ENCODE assay signal across 8 cellular contexts in genomic region chr22:35539487-35539886, GRCh38. TPM values are rescaled to one million over a fixed set of nuclear protein-coding genes. Genes with fewer than 3 reads are reported as not detected.
A peak's percentile ranks its signal among the peaks of the same experiment; 100 is the strongest.
DNase-seq lines count a peak whose midpoint lies in the region; ATAC-seq and TF ChIP-seq lines count a peak whose summit lies in the region.

No MANE protein-coding gene starts in this region.

- H3K9me3 Mint-ChIP-seq in T-helper 2 cell treated with Interferon-gamma antibody and Interleukin-4, amounts not matched to agents 5 μg/mL and 100 μg/mL, for 36 hours, result no peaks in the 10 kb centered on the region
- peaks cover 7% of the 10 kb centered on the region for H3K9me3 Mint-ChIP-seq in glutamatergic neuron (ENCODE audit: unreplicated experiment)
- peaks cover 0 to 5% of the 10 kb centered on the region in 2 donors for H3K9me3 Mint-ChIP-seq in stimulated activated naive B cell treated with anti-CD40 and anti-IgM and Interleukin-4, amounts not matched to agents 10 μg/mL and 1 μg/mL and 100 μg/mL, for 72 hours

- no peaks in the 10 kb centered on the region for H3K36me3 Mint-ChIP-seq in T-helper 2 cell treated with Interferon-gamma antibody and Interleukin-4, amounts not matched to agents 5 μg/mL and 100 μg/mL, for 36 hours (ENCODE audit: low read depth)
- no peaks in the 10 kb centered on the region for H3K36me3 Mint-ChIP-seq in glutamatergic neuron (ENCODE audit: unreplicated experiment)
- peaks cover 0 to 4% of the 10 kb centered on the region in 2 donors for H3K36me3 Mint-ChIP-seq in stimulated activated naive B cell treated with anti-CD40 and anti-IgM and Interleukin-4, amounts not matched to agents 10 μg/mL and 1 μg/mL and 100 μg/mL, for 72 hours

- H3K27ac Mint-ChIP-seq in T-helper 2 cell treated with Interferon-gamma antibody and Interleukin-4, amounts not matched to agents 5 μg/mL and 100 μg/mL, for 36 hours, result no peak overlapping the region
- H3K27ac Mint-ChIP-seq in glutamatergic neuron (ENCODE audit: unreplicated experiment), result no peak overlapping the region
- no peak overlapping the region for H3K27ac Mint-ChIP-seq in stimulated activated naive B cell treated with anti-CD40 and anti-IgM and Interleukin-4, amounts not matched to agents 10 μg/mL and 1 μg/mL and 100 μg/mL, for 72 hours

- peak overlapping the region; percentile 46 for H3K4me3 Mint-ChIP-seq in T-helper 2 cell treated with Interferon-gamma antibody and Interleukin-4, amounts not matched to agents 5 μg/mL and 100 μg/mL, for 36 hours
- H3K4me3 Mint-ChIP-seq in glutamatergic neuron (ENCODE audit: unreplicated experiment), result peak overlapping the region; percentile 70
- peak overlapping the region; percentile 37 to 79 for H3K4me3 Mint-ChIP-seq in stimulated activated naive B cell treated with anti-CD40 and anti-IgM and Interleukin-4, amounts not matched to agents 10 μg/mL and 1 μg/mL and 100 μg/mL, for 72 hours

- no peak for ATAC-seq in stimulated activated naive B cell treated with anti-CD40 and anti-IgM and Interleukin-4, amounts not matched to agents 10 μg/mL and 1 μg/mL and 100 μg/mL, for 72 hours (replicated peaks)
- ATAC-seq in HG02571 (IDR thresholded peaks at IDR 0.05; ENCODE audit: unreplicated experiment), result no peak

- no peak for DNase-seq in T-helper 2 cell treated with Interferon-gamma antibody and Interleukin-4, amounts not matched to agents 5 μg/mL and 100 μg/mL, for 36 hours (ENCODE audit: low spot score)
- DNase-seq in T-helper 2 cell (no peak), SK-N-MC (ENCODE audit: low read depth, low spot score) (no peak), glutamatergic neuron (no peak), SHP77 treated with DMSO at 0.1 percent for 48 hours (lab: John Stamatoyannopoulos, UW) (no peak), NCI-H1930 (lab: John Stamatoyannopoulos, UW) (no peak)
- DNase-seq in stimulated activated naive B cell treated with anti-CD40 and anti-IgM and Interleukin-4, amounts not matched to agents 10 μg/mL and 1 μg/mL and 100 μg/mL, for 72 hours, result no peak

- H3K4me1 Mint-ChIP-seq in T-helper 2 cell treated with Interferon-gamma antibody and Interleukin-4, amounts not matched to agents 5 μg/mL and 100 μg/mL, for 36 hours (ENCODE audit: low read depth), result no peaks in the 10 kb centered on the region
- no peaks in the 10 kb centered on the region for H3K4me1 Mint-ChIP-seq in glutamatergic neuron (ENCODE audit: low read depth, unreplicated experiment)
- H3K4me1 Mint-ChIP-seq in stimulated activated naive B cell treated with anti-CD40 and anti-IgM and Interleukin-4, amounts not matched to agents 10 μg/mL and 1 μg/mL and 100 μg/mL, for 72 hours, result peaks cover 10 to 26% of the 10 kb centered on the region in 2 donors

- no peaks in the 10 kb centered on the region for H3K36me3 ChIP-seq in SK-N-MC (ENCODE audit: insufficient read depth, low read length)

- H3K9me3 ChIP-seq in SK-N-MC (ENCODE audit: low read depth, low read length), result no peaks in the 10 kb centered on the region

- peaks cover 50% of the 10 kb centered on the region for H3K27me3 Mint-ChIP-seq in T-helper 2 cell treated with Interferon-gamma antibody and Interleukin-4, amounts not matched to agents 5 μg/mL and 100 μg/mL, for 36 hours (ENCODE audit: low read depth)
- H3K27me3 Mint-ChIP-seq in glutamatergic neuron (ENCODE audit: unreplicated experiment), result peaks cover 12% of the 10 kb centered on the region
- peaks cover 51% of the 10 kb centered on the region in 2 donors for H3K27me3 Mint-ChIP-seq in stimulated activated naive B cell treated with anti-CD40 and anti-IgM and Interleukin-4, amounts not matched to agents 10 μg/mL and 1 μg/mL and 100 μg/mL, for 72 hours

- no peak overlapping the region for H3K9ac ChIP-seq in SK-N-MC (ENCODE audit: insufficient read length)

- no peak overlapping the region for H3K27ac ChIP-seq in SK-N-MC

- peak overlapping the region; percentile 73; the same call in 1 of the 2 replicates for H3K4me3 ChIP-seq in SK-N-MC

- no peak for TF ChIP-seq CTCF in glutamatergic neuron (IDR thresholded peaks at IDR 0.05; ENCODE audit: partially characterized antibody, unreplicated experiment)

RNA-seq across cellular contexts. Expression of gene RASD2, which starts 1.1 kb away (rescaled TPM):
- total RNA-seq in glutamatergic neuron (ENCODE audit: unreplicated experiment), result 0.20 TPM
